14 cellular contexts compared by ENCODE assay signal in the genomic region with DNA sequence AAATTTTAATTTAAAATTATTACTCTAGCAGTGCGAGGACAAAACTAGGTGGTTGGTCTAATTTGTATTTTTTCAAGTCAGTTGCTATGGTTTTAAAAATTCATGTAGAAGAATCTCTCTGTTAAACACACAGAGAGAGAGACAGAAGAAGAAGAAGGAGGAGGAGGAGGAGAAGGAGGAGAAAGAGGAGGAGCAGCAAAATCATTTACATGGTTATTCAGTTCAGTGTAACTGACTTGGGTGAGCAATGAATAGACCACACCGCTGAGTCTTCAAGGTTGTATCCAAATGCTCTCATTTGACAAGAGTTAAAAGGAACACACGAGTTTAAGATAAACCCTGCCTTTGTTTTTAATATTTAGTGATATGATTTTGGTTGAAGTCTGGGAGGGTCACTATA.
"Had no signal": no experiment of that assay in that cellular context is flagged by ENCODE, and none has a peak within 500 bp of the region (broad histone marks: within the 10 kb centered on the region; RNA-seq: fewer than 3 reads in every experiment).

No MANE protein-coding gene starts in this region.

- H3K4me3 ChIP-seq: hepatocyte had no signal

- ATAC-seq: activated CD4-positive, alpha-beta T cell treated with anti-CD3 and anti-CD28 coated beads for 36 hours; WTC11 had no signal

- H3K27me3 ChIP-seq: hepatocyte had no signal

- DNase-seq: activated CD4-positive, alpha-beta T cell treated with anti-CD3 and anti-CD28 coated beads for 36 hours; activated CD4-positive, alpha-beta T cell treated with anti-CD3 and anti-CD28 coated beads, Interleukin-2, amount 50 U/mL, for 48 hours; activated gamma-delta T cell; cerebellar nuclear complex; effector CD8-positive, alpha-beta T cell; occipital lobe; retina; stimulated activated CD4-positive, alpha-beta T cell treated with anti-CD3 and anti-CD28 coated beads, Interleukin-12 subunit alpha, Interleukin-12 subunit beta, amount 100 ng/mL, for 4 hours; stimulated activated CD4-positive, alpha-beta T cell treated with anti-CD3 and anti-CD28 coated beads, Interleukin-1b, Interleukin-23, amount 100 ng/mL, for 48 hours; stimulated activated CD8-positive, alpha-beta memory T cell treated with anti-CD3 and anti-CD28 coated beads, Interleukin-4, amount 100 ng/mL, for 48 hours; stimulated activated naive CD4-positive, alpha-beta T cell; T-helper 2 cell had no signal

- H3K79me2 ChIP-seq: hepatocyte had no signal

- H2AFZ ChIP-seq: hepatocyte had no signal

- H3K4me2 ChIP-seq: hepatocyte had no signal

- H3K27ac ChIP-seq: hepatocyte had no signal
